8 cellular contexts compared by ENCODE assay signal in genomic region chr3:184250167-184250828, GRCh38.
DNase-seq lines count a peak whose midpoint lies in the region; ATAC-seq lines count a peak whose summit lies in the region.

No MANE protein-coding gene starts in this region.

- ATAC-seq in GM19438 (IDR thresholded peaks at IDR 0.05; ENCODE audit: low read depth, unreplicated experiment) = peak; percentile 64
- ATAC-seq in HG03565 (IDR thresholded peaks at IDR 0.05; ENCODE audit: unreplicated experiment) = peak; percentile 53

- peak; percentile 94 for DNase-seq in CD1c-positive myeloid dendritic cell (ENCODE audit: extremely low spot score)
- peak; percentile 97 for DNase-seq in NCI-H69 (lab: John Stamatoyannopoulos, UW)
- DNase-seq in activated CD4-positive, alpha-beta T cell treated with anti-CD3 and anti-CD28 coated beads, Interleukin-2, amount 50 U/mL, for 4 hours = peak; percentile 90 to 93
- peak; percentile 85 for DNase-seq in effector CD4-positive, alpha-beta T cell
- peak; percentile 91 for DNase-seq in medulla oblongata (ENCODE audit: extremely low spot score)
- peak; percentile 81 to 87 (median 87) for DNase-seq in stimulated activated CD4-positive, alpha-beta T cell treated with anti-CD3 and anti-CD28 coated beads, TNF-alpha, amount 100 ng/mL, for 48 hours (ENCODE audit: low read depth in 3 of 3)

Comparison
In these comparisons a context has a peak if more than half of its experiments do, and no peak if none do; other contexts are left out.
1. Peak in every context shown above with its lines: DNase-seq and ATAC-seq.